Comparison of ENCODE assay signal across 7 cellular contexts in genomic region chr11:83156150-83156995, GRCh38. TPM values are rescaled to one million over a fixed set of nuclear protein-coding genes. Genes with fewer than 3 reads are reported as not detected.
A peak's percentile ranks its signal among the peaks of the same experiment; 100 is the strongest.
DNase-seq lines count a peak whose midpoint lies in the region; ATAC-seq and TF ChIP-seq lines count a peak whose summit lies in the region.

No MANE protein-coding gene starts in this region.

- peak; percentile 97 for ATAC-seq in HG02840 (IDR thresholded peaks at IDR 0.05; ENCODE audit: low FRiP score, unreplicated experiment)
- peak; percentile 95 for ATAC-seq in left ventricle myocardium superior

- no peak for TF ChIP-seq CTCF in GM13976 (IDR thresholded peaks at IDR 0.05; ENCODE audit: borderline replicate concordance, control extremely low read depth, extremely low read depth, insufficient read depth, missing control alignments)

- DNase-seq in GM13976 (ENCODE audit: low spot score) = peak; percentile 97
- peak; percentile 100 for DNase-seq in NCI-H1436 (lab: John Stamatoyannopoulos, UW)
- peak; percentile 100 for DNase-seq in SW480 (ENCODE audit: low spot score)
- DNase-seq in anterior cingulate cortex (lab: John Stamatoyannopoulos, UW) = peak in 57 of 58 donors; percentile 81 to 100 (median 99)
- peak; percentile 99 for DNase-seq in left ventricle myocardium superior
- DNase-seq in posterior vena cava (ENCODE audit: low spot score) = peak; percentile 100

- intact Hi-C loops in left ventricle myocardium superior (cut with micrococcal nuclease) = loop anchor here (5.0 kb wide), 1 partner anchor 254 kb away; the partner anchor contains the start of genes DDIAS and PRCP
- intact Hi-C loops in posterior vena cava (cut with DNase I) = no loop called here

- in situ Hi-C loops in GM13976 (cut with MboI; ENCODE audit: low sequenced_read_pairs, unreplicated experiment) = no loop called here

RNA-seq across cellular contexts. Expression of gene PCF11, which starts 0.6 kb away (rescaled TPM):
- total RNA-seq in left ventricle myocardium superior (27.7 TPM), posterior vena cava (10 to 100 TPM; 45.0 to 46.1 TPM)

RNA-seq across cellular contexts. Expression of gene ANKRD42, which starts 37.1 kb away (rescaled TPM):
- total RNA-seq in left ventricle myocardium superior (4.3 TPM), posterior vena cava (10 to 100 TPM in 1 of 2 donors, 1 to 10 TPM in 1; 9.5 to 11.5 TPM)

Comparison
In these comparisons a context has a peak if more than half of its experiments do, and no peak if none do; other contexts are left out.
1. Peak in every context shown above with its lines: DNase-seq and ATAC-seq.